Comparison of ENCODE assay signal across 11 cellular contexts in the genomic region with DNA sequence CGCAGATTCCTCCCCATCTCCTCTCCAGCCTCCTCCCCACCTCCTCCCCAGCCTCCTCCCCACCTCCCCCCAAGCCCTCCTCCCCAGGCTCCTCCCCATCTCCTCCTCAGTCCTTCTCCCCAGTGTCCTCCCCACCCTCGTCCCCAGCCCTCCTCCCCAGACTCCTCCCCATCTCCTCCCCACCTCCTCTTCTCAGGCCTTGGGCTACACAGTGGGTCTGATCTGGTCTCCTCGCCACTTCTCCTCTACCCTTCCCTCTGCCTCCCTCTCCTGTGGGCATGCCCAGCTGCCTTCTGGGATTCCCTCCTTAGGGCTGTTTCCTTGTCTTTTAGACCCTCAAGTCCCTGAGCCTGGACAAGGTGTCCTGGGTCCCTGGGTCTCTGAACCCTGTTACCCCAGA. TPM values are rescaled to one million over a fixed set of nuclear protein-coding genes. Genes with fewer than 3 reads are reported as not detected.
DNase-seq lines count a peak whose midpoint lies in the region; ATAC-seq and TF ChIP-seq lines count a peak whose summit lies in the region.
"Had no signal": no experiment of that assay in that cellular context is flagged by ENCODE, and none has a peak within 500 bp of the region (broad histone marks: within the 10 kb centered on the region; RNA-seq: fewer than 3 reads in every experiment).

No MANE protein-coding gene starts in this region.

- TF ChIP-seq POLR2A in body of pancreas (IDR thresholded peaks at IDR 0.05) (no peak), stomach (IDR thresholded peaks at IDR 0.05) (no peak)

- intact Hi-C loops in body of pancreas (cut with DNase I) (no loop called here), stomach (cut with DNase I; ENCODE audit: low total_unique reads) (no loop called here)

- no peaks in the 10 kb centered on the region for H3K9me3 Mint-ChIP-seq in IgD-negative memory B cell
- H3K9me3 Mint-ChIP-seq: CD4-positive, alpha-beta memory T cell had no signal

- H3K4me3 Mint-ChIP-seq in IgD-negative memory B cell: peak overlapping the region in 2 of 4 donors; percentile 58 to 76
- H3K4me3 Mint-ChIP-seq: CD4-positive, alpha-beta memory T cell had no signal

- H3K4me3 ChIP-seq in body of pancreas (no peak overlapping the region), stomach (no peak overlapping the region)

- H3K4me1 ChIP-seq in body of pancreas: peaks cover 75% of the 10 kb centered on the region
- H3K4me1 ChIP-seq in stomach: peaks cover 41 to 83% (median 62%) of the 10 kb centered on the region in 4 donors

- 44 to 50% methylated on average over 1 of the region's 3 CpGs for WGBS in body of pancreas, 2 donors
- WGBS in stomach, 5 donors: 42 to 65% (median 56%) methylated on average over 1 to 3 of the region's 3 CpGs

- peak overlapping the region; percentile 59 to 92 (median 68) for H3K27ac ChIP-seq in body of pancreas
- peak overlapping the region in 4 of 5 donors; percentile 66 to 80 (median 72) for H3K27ac ChIP-seq in stomach

- DNase-seq in body of pancreas: no peak
- peak; percentile 75 for DNase-seq in midbrain (lab: John Stamatoyannopoulos, UW)
- DNase-seq in stomach: no peak
- DNase-seq in cerebellar nuclear complex (lab: John Stamatoyannopoulos, UW): no peak
- no peak for DNase-seq in OCI-M1 (lab: John Stamatoyannopoulos, UW)
- no peak for DNase-seq in activated T-cell treated with anti-CD3 and anti-CD28 coated beads for 4 hours
- DNase-seq: activated CD4-positive, alpha-beta T cell treated with anti-CD3 and anti-CD28 coated beads, Interleukin-2, amount 50 U/mL, for 48 hours; activated gamma-delta T cell treated with Interleukin-2 at 50 U/mL for 16 hours; CD4-positive, alpha-beta memory T cell; NCI-H524 treated with DMSO at 0.1 percent for 48 hours had no signal

- TF ChIP-seq CTCF in body of pancreas (IDR thresholded peaks at IDR 0.05): no peak
- no peak for TF ChIP-seq CTCF in stomach (IDR thresholded peaks at IDR 0.05)

- H3K36me3 ChIP-seq in body of pancreas (replicated peaks in 1 of 2; ENCODE audit: insufficient read depth in 1 of 2, low read depth in 2 of 2): peaks cover 8% of the 10 kb centered on the region in 2 donors
- peaks cover 11 to 18% (median 17%) of the 10 kb centered on the region in 4 donors for H3K36me3 ChIP-seq in stomach

- H3K36me3 Mint-ChIP-seq in IgD-negative memory B cell: peaks cover 1% of the 10 kb centered on the region
- H3K36me3 Mint-ChIP-seq: CD4-positive, alpha-beta memory T cell had no signal

- H3K27me3 ChIP-seq in body of pancreas (no peaks in the 10 kb centered on the region), stomach (no peaks in the 10 kb centered on the region)

- no peak for ATAC-seq in body of pancreas

- H3K4me1 Mint-ChIP-seq in IgD-negative memory B cell: peaks cover 15 to 35% (median 25%) of the 10 kb centered on the region in 3 donors
- H3K4me1 Mint-ChIP-seq: CD4-positive, alpha-beta memory T cell had no signal

- no peaks in the 10 kb centered on the region for H3K27me3 Mint-ChIP-seq in IgD-negative memory B cell
- H3K27me3 Mint-ChIP-seq: CD4-positive, alpha-beta memory T cell had no signal

- H3K9me3 ChIP-seq in body of pancreas (no peaks in the 10 kb centered on the region), stomach (no peaks in the 10 kb centered on the region)

- peak overlapping the region in 2 of 3 donors; percentile 78 to 94 for H3K27ac Mint-ChIP-seq in IgD-negative memory B cell

- TF ChIP-seq EP300 in stomach (IDR thresholded peaks at IDR 0.05): no peak

RNA-seq across cellular contexts. Expression of gene CXXC5, which starts 28.3 kb away (rescaled TPM):
- 447 TPM for polyA plus RNA-seq in IgD-negative memory B cell
- 10 to 100 TPM; 86.6 to 87.7 TPM for total RNA-seq in body of pancreas
- total RNA-seq in stomach: 100 to 1,000 TPM in 1 of 5 donors, 10 to 100 TPM in 4; 25.9 to 101 (median 32.7) TPM
- 10 to 100 TPM; 18.3 to 26.3 (median 22.2) TPM for polyA plus RNA-seq in stomach
